2 cellular contexts compared by ENCODE assay signal in the genomic region with DNA sequence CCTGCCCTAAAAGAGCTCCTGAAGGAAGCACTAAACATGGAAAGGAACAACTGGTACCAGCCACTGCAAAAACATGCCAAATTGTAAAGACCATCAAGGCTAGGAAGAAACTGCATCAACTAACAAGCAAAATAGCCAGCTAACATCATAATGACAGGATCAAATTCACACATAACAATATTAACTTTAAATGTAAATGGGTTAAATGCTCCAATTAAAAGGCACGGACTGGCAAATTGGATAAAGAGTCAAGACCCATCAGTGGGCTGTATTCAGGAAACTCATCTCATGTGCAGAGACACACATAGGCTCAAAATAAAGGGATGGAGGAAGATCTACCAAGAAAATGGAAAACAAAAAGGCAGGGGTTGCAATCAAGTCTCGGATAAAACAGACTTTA.
DNase-seq lines count a peak whose midpoint lies in the region; ATAC-seq, FAIRE-seq and TF ChIP-seq lines count a peak whose summit lies in the region.
"Not testable (repeated sequence)": the region's sequence is repeated elsewhere in the genome, so short reads cannot be mapped to it uniquely, and the experiment has no call there.

No MANE protein-coding gene starts in this region.

- not testable (repeated sequence) for H3K27me3 ChIP-seq in K562 (ENCODE audit: control insufficient read depth in 2 of 2, insufficient read depth in 2 of 2, low read length in 2 of 2)

- ATAC-seq in K562 = not testable (repeated sequence)

- not testable (repeated sequence) for H3K9ac ChIP-seq in K562 (ENCODE audit: insufficient read depth in 1 of 2, low read depth in 2 of 2, low read length in 2 of 2)

- not testable (repeated sequence) for H3K9me3 Mint-ChIP-seq in progenitor cell of endocrine pancreas (ENCODE audit: low read depth)

- not testable (repeated sequence) for H3K4me3 ChIP-seq in K562

- intact Hi-C loops in K562 (cut with micrococcal nuclease) = not testable (repeated sequence)

- not testable (repeated sequence) for BruUV-seq in K562 (replicated peaks; lab: Mats Ljungman, UMichigan)

- not testable (repeated sequence) for H3K27ac ChIP-seq in K562 (ENCODE audit: extremely low read depth, low read depth, low read length)

- not testable (repeated sequence) for H3K4me1 Mint-ChIP-seq in progenitor cell of endocrine pancreas (ENCODE audit: low read depth)

- H3K27me3 Mint-ChIP-seq in progenitor cell of endocrine pancreas = not testable (repeated sequence)

- not testable (repeated sequence) for TF ChIP-seq RAD21 in K562 (CRISPR knock-in tag; conservative IDR thresholded peaks at IDR 0.05 in 1 of 2, IDR thresholded peaks at IDR 0.05 in 1 of 2)

- not testable (repeated sequence) for H2AFZ ChIP-seq in K562 (ENCODE audit: low read depth, low read length)

- TF ChIP-seq EP300 in K562 (IDR thresholded peaks at IDR 0.05; ENCODE audit: low read length) = not testable (repeated sequence)

- TF ChIP-seq POLR2A in K562 (conservative IDR thresholded peaks at IDR 0.05) = not testable (repeated sequence)

- H4K20me1 ChIP-seq in K562 (replicated peaks; ENCODE audit: control insufficient read depth, insufficient read depth, low read length) = not testable (repeated sequence)

- H3K79me2 ChIP-seq in K562 (ENCODE audit: control insufficient read depth, insufficient read depth, low read length) = not testable (repeated sequence)

- H3K27ac Mint-ChIP-seq in progenitor cell of endocrine pancreas = peak overlapping the region; percentile 19

- not testable (repeated sequence) for H3K4me3 Mint-ChIP-seq in progenitor cell of endocrine pancreas (ENCODE audit: low read depth)

- CTCF ChIA-PET in K562 (lab: Yijun Ruan, JAX; ENCODE audit: low intra/inter-chr PET ratio) = not testable (repeated sequence)

- H3K9me1 ChIP-seq in K562 (ENCODE audit: control insufficient read depth, insufficient read depth, low read length) = not testable (repeated sequence)

- DNase-seq in K562 (ENCODE audit: extremely low read depth in 1 of 4, low spot score in 3 of 4); progenitor cell of endocrine pancreas (ENCODE audit: low spot score, unreplicated experiment): not testable (repeated sequence)

- H3K36me3 ChIP-seq in K562 (ENCODE audit: control insufficient read depth, insufficient read depth, low read length) = not testable (repeated sequence)

- H3K4me2 ChIP-seq in K562 (ENCODE audit: insufficient read depth, low read length) = not testable (repeated sequence)

- not testable (repeated sequence) for TF ChIP-seq CTCF in K562 (IDR thresholded peaks at IDR 0.05 in 2 of 3, conservative IDR thresholded peaks at IDR 0.05 in 1 of 3; ENCODE audit: insufficient read depth in 2 of 3, low read depth in 1 of 3, low read length in 3 of 3); progenitor cell of endocrine pancreas (IDR thresholded peaks at IDR 0.05; ENCODE audit: unreplicated experiment)

- H3K9me3 ChIP-seq in K562 (replicated peaks; ENCODE audit: control insufficient read depth, insufficient read depth, low read depth, low read length) = not testable (repeated sequence)

- not testable (repeated sequence) for FAIRE-seq in K562 (lab: Jason Lieb, UNC)

- 93% methylated on average over 2 of the region's 2 CpGs for WGBS in K562 (ENCODE audit: insufficient coverage, low coverage, missing lambda C conversion rate)

- in situ Hi-C loops in K562 (cut with MboI) = not testable (repeated sequence)

- POLR2A ChIA-PET in K562 (lab: Yijun Ruan, JAX) = not testable (repeated sequence)

- not testable (repeated sequence) for H3K36me3 Mint-ChIP-seq in progenitor cell of endocrine pancreas (ENCODE audit: insufficient read depth)

- not testable (repeated sequence) for H3K4me1 ChIP-seq in K562 (replicated peaks in 1 of 2; ENCODE audit: control insufficient read depth in 2 of 2, insufficient read depth in 2 of 2, low read length in 2 of 2)

TF ChIP-seq in K562, 482 proteins besides CTCF, POLR2A, EP300 and RAD21:
- peak; percentile 71; the same call in 1 of the 2 replicates for TF ChIP-seq ZNF354B (CRISPR knock-in tag; IDR thresholded peaks at IDR 0.05)
- peak; percentile 93 for TF ChIP-seq ZNF507 (tag; conservative IDR thresholded peaks at IDR 0.05)
